ENCODE assay signal across 18 cellular contexts in genomic region chr16:77787452-77787851, GRCh38. TPM values are rescaled to one million over a fixed set of nuclear protein-coding genes. Genes with fewer than 3 reads are reported as not detected.
"Had no signal": no experiment of that assay in that cellular context is flagged by ENCODE, and none has a peak within 500 bp of the region (broad histone marks: within the 10 kb centered on the region; RNA-seq: fewer than 3 reads in every experiment).

No MANE protein-coding gene starts in this region.

- H3K27ac Mint-ChIP-seq: activated naive CD4-positive, alpha-beta T cell treated with anti-CD3 and anti-CD28 coated beads, Interleukin-2, amount 50 U/mL, for 24 hours; mesothelial cell of epicardium; natural killer cell treated with Interleukin-12 subunit alpha and Interleukin-12 subunit beta and Interleukin-15 and Interleukin-18, amount 100 ng/mL, for 72 hours; stimulated activated naive CD8-positive, alpha-beta T cell treated with anti-CD3 and anti-CD28 coated beads, Interleukin-15, Interleukin-2, amounts not matched to agents 100 ng/mL and 50 ng/mL, for 24 hours had no signal

- H3K9me3 ChIP-seq: prostate gland, right atrium auricular region, transverse colon, vagina had no signal

- H3K27me3 ChIP-seq: right atrium auricular region had no signal

- H3K27ac ChIP-seq: cardiac muscle cell, prostate gland, transverse colon, vagina, WERI-Rb-1 had no signal

- H3K9me3 Mint-ChIP-seq: activated naive CD4-positive, alpha-beta T cell treated with anti-CD3 and anti-CD28 coated beads, Interleukin-2, amount 50 U/mL, for 24 hours; mesothelial cell of epicardium; natural killer cell treated with Interleukin-12 subunit alpha and Interleukin-12 subunit beta and Interleukin-15 and Interleukin-18, amount 100 ng/mL, for 72 hours; stimulated activated naive CD8-positive, alpha-beta T cell treated with anti-CD3 and anti-CD28 coated beads, Interleukin-15, Interleukin-2, amounts not matched to agents 100 ng/mL and 50 ng/mL, for 24 hours had no signal

- H3K36me3 ChIP-seq: cardiac muscle cell, prostate gland, right atrium auricular region, transverse colon, vagina, WERI-Rb-1 had no signal

- DNase-seq: activated CD4-positive, alpha-beta T cell treated with anti-CD3 and anti-CD28 coated beads for 1 hour; activated CD8-positive, alpha-beta memory T cell treated with anti-CD3 and anti-CD28 coated beads for 24 hours; activated CD8-positive, alpha-beta memory T cell treated with anti-CD3 and anti-CD28 coated beads, Interleukin-2, amount 50 U/mL, for 48 hours; activated effector memory CD4-positive, alpha-beta T cell treated with anti-CD3 and anti-CD28 coated beads, Interleukin-2, amount 50 U/mL, for 16 hours; dermis blood vessel endothelial cell; transverse colon; WERI-Rb-1 had no signal

- H3K36me3 Mint-ChIP-seq: activated naive CD4-positive, alpha-beta T cell treated with anti-CD3 and anti-CD28 coated beads, Interleukin-2, amount 50 U/mL, for 24 hours; mesothelial cell of epicardium; natural killer cell treated with Interleukin-12 subunit alpha and Interleukin-12 subunit beta and Interleukin-15 and Interleukin-18, amount 100 ng/mL, for 72 hours had no signal

- H3K4me3 ChIP-seq: prostate gland had no signal

RNA-seq across cellular contexts. Expression of gene VAT1L, which starts 0.9 kb away (rescaled TPM):
- total RNA-seq: osteocyte; T-helper 2 cell treated with Interferon-gamma antibody and Interleukin-4, amounts not matched to agents 100 ng/mL and 5 ng/mL, for 36 hours had no signal
- polyA plus RNA-seq: keratinocyte had no signal
